ENCODE assay signal across 1 cellular context in the genomic region with DNA sequence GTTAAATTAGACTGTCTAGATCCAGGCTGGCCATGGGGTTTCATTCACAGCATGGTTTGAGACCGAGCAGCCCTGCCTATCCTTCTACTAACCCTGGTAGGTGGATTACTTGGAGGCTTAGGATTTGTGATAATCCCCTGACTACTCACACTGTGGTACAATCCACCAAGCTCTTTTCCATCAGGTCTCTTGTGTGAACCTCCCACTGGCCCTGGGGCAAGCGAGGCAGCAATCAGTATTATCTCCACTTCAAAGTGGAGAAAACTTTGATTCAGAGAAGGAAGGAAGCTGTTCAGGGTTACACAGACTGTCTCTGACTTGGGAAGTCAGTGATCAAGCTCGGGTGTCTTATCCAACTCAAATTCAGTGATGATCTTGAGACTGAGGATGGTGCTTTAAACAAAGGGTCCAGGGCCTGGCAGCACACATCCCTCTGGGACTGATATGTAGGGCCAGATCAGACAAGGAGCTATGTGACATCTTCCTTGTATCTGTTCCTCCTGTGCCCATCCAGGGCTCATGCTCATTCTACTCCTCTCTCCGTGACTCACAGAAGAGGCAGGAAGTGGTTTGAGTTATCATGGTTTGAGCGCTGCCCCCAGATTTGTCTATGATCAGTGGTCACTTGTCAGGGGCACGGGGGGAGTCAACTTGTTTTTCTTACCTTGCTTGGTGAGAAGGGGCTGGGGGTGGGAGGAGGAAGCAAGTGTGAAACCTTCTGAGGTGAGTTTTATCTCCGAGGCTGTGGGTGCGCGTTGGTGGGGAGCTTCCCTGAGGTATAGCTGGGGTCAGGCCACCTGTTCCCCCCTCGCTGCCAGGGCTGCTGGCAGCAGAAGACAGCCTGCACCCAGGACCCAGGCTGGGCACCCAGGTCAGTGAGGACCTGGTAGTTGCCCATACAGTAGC.
TF ChIP-seq lines count a peak whose summit lies in the region.

No MANE protein-coding gene starts in this region.

TF ChIP-seq in GM12878, 131 proteins besides CTCF, POLR2A, EP300 and RAD21 (continued from another document and continues in another):
- TF ChIP-seq, protein P1, sequence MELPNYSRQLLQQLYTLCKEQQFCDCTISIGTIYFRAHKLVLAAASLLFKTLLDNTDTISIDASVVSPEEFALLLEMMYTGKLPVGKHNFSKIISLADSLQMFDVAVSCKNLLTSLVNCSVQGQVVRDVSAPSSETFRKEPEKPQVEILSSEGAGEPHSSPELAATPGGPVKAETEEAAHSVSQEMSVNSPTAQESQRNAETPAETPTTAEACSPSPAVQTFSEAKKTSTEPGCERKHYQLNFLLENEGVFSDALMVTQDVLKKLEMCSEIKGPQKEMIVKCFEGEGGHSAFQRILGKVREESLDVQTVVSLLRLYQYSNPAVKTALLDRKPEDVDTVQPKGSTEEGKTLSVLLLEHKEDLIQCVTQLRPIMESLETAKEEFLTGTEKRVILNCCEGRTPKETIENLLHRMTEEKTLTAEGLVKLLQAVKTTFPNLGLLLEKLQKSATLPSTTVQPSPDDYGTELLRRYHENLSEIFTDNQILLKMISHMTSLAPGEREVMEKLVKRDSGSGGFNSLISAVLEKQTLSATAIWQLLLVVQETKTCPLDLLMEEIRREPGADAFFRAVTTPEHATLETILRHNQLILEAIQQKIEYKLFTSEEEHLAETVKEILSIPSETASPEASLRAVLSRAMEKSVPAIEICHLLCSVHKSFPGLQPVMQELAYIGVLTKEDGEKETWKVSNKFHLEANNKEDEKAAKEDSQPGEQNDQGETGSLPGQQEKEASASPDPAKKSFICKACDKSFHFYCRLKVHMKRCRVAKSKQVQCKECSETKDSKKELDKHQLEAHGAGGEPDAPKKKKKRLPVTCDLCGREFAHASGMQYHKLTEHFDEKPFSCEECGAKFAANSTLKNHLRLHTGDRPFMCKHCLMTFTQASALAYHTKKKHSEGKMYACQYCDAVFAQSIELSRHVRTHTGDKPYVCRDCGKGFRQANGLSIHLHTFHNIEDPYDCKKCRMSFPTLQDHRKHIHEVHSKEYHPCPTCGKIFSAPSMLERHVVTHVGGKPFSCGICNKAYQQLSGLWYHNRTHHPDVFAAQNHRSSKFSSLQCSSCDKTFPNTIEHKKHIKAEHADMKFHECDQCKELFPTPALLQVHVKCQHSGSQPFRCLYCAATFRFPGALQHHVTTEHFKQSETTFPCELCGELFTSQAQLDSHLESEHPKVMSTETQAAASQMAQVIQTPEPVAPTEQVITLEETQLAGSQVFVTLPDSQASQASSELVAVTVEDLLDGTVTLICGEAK (IDR thresholded peaks at IDR 0.05; ENCODE audit: borderline replicate concordance): no peak
- TF ChIP-seq POLR2AphosphoS2 (IDR thresholded peaks at IDR 0.05; ENCODE audit: low read depth, low read length) (no peak), ATF7 (IDR thresholded peaks at IDR 0.05; ENCODE audit: low read depth) (peak; percentile 90), CBFB (IDR thresholded peaks at IDR 0.05; ENCODE audit: low read depth) (peak; percentile 96), EZH2 (IDR thresholded peaks at IDR 0.05; ENCODE audit: borderline replicate concordance, control insufficient read depth, low read depth, low read length) (no peak), PAX5 (IDR thresholded peaks at IDR 0.05; ENCODE audit: borderline replicate concordance, low read depth, low read length) (peak; percentile 80; the same call in 1 of the 2 replicates), POLR2AphosphoS5 (IDR thresholded peaks at IDR 0.05; ENCODE audit: low read length) (peak; percentile 58), TCF7 (IDR thresholded peaks at IDR 0.05; ENCODE audit: borderline replicate concordance) (peak; percentile 37; the same call in 1 of the 2 replicates), RBBP5 (conservative IDR thresholded peaks at IDR 0.05) (no peak), SP1 (IDR thresholded peaks at IDR 0.05; ENCODE audit: low read depth, low read length) (peak; percentile 66), MYC (IDR thresholded peaks at IDR 0.05; ENCODE audit: insufficient read depth, insufficient read length, insufficient replicate concordance, low read length, severe bottlenecking) (no peak), CREB1 (IDR thresholded peaks at IDR 0.05; ENCODE audit: low read depth) (0 out of 2 replicates have a peak, but pooled peaks have one; percentile 37), SPI1 (IDR thresholded peaks at IDR 0.05; ENCODE audit: borderline replicate concordance, insufficient read depth, low read depth, low read length) (peak; percentile 49; the same call in 1 of the 2 replicates), NR2C1 (IDR thresholded peaks at IDR 0.05) (no peak), ZNF274 (IDR thresholded peaks at IDR 0.05; ENCODE audit: insufficient read depth, insufficient read length) (no peak), KLF5 (IDR thresholded peaks at IDR 0.05; ENCODE audit: partially characterized antibody) (no peak), RELA (IDR thresholded peaks at IDR 0.05; ENCODE audit: borderline replicate concordance, partially characterized antibody) (peak; percentile 83), SUZ12 (IDR thresholded peaks at IDR 0.05; ENCODE audit: unreplicated experiment) (no peak), BACH1 (IDR thresholded peaks at IDR 0.05; ENCODE audit: borderline replicate concordance) (peak; percentile 39; the same call in 1 of the 2 replicates), PAX8 (IDR thresholded peaks at IDR 0.05) (no peak), WRNIP1 (IDR thresholded peaks at IDR 0.05; ENCODE audit: borderline replicate concordance, low read depth, low read length) (no peak), ZBED1 (IDR thresholded peaks at IDR 0.05; ENCODE audit: borderline replicate concordance) (peak; percentile 77; the same call in 1 of the 2 replicates), SRF (IDR thresholded peaks at IDR 0.05; ENCODE audit: low read depth in 2 of 2, low read length in 2 of 2) (no peak), MXI1 (IDR thresholded peaks at IDR 0.05; ENCODE audit: low read depth, low read length) (no peak), NFIC (IDR thresholded peaks at IDR 0.05; ENCODE audit: low read depth, low read length) (peak; percentile 90), RFX5 (IDR thresholded peaks at IDR 0.05; ENCODE audit: low read depth, low read length) (no peak), RUNX3 (IDR thresholded peaks at IDR 0.05; ENCODE audit: low read length) (peak; percentile 95), CEBPB (IDR thresholded peaks at IDR 0.05; ENCODE audit: borderline replicate concordance in 1 of 2, low read depth in 2 of 2, low read length in 2 of 2) (no peak)
- TF ChIP-seq, protein P2, sequence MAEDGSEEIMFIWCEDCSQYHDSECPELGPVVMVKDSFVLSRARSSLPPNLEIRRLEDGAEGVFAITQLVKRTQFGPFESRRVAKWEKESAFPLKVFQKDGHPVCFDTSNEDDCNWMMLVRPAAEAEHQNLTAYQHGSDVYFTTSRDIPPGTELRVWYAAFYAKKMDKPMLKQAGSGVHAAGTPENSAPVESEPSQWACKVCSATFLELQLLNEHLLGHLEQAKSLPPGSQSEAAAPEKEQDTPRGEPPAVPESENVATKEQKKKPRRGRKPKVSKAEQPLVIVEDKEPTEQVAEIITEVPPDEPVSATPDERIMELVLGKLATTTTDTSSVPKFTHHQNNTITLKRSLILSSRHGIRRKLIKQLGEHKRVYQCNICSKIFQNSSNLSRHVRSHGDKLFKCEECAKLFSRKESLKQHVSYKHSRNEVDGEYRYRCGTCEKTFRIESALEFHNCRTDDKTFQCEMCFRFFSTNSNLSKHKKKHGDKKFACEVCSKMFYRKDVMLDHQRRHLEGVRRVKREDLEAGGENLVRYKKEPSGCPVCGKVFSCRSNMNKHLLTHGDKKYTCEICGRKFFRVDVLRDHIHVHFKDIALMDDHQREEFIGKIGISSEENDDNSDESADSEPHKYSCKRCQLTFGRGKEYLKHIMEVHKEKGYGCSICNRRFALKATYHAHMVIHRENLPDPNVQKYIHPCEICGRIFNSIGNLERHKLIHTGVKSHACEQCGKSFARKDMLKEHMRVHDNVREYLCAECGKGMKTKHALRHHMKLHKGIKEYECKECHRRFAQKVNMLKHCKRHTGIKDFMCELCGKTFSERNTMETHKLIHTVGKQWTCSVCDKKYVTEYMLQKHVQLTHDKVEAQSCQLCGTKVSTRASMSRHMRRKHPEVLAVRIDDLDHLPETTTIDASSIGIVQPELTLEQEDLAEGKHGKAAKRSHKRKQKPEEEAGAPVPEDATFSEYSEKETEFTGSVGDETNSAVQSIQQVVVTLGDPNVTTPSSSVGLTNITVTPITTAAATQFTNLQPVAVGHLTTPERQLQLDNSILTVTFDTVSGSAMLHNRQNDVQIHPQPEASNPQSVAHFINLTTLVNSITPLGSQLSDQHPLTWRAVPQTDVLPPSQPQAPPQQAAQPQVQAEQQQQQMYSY (CRISPR knock-in tag; IDR thresholded peaks at IDR 0.05): no peak
- TF ChIP-seq, protein P3, sequence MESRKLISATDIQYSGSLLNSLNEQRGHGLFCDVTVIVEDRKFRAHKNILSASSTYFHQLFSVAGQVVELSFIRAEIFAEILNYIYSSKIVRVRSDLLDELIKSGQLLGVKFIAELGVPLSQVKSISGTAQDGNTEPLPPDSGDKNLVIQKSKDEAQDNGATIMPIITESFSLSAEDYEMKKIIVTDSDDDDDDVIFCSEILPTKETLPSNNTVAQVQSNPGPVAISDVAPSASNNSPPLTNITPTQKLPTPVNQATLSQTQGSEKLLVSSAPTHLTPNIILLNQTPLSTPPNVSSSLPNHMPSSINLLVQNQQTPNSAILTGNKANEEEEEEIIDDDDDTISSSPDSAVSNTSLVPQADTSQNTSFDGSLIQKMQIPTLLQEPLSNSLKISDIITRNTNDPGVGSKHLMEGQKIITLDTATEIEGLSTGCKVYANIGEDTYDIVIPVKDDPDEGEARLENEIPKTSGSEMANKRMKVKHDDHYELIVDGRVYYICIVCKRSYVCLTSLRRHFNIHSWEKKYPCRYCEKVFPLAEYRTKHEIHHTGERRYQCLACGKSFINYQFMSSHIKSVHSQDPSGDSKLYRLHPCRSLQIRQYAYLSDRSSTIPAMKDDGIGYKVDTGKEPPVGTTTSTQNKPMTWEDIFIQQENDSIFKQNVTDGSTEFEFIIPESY (IDR thresholded peaks at IDR 0.05): no peak
- TF ChIP-seq, protein P4, sequence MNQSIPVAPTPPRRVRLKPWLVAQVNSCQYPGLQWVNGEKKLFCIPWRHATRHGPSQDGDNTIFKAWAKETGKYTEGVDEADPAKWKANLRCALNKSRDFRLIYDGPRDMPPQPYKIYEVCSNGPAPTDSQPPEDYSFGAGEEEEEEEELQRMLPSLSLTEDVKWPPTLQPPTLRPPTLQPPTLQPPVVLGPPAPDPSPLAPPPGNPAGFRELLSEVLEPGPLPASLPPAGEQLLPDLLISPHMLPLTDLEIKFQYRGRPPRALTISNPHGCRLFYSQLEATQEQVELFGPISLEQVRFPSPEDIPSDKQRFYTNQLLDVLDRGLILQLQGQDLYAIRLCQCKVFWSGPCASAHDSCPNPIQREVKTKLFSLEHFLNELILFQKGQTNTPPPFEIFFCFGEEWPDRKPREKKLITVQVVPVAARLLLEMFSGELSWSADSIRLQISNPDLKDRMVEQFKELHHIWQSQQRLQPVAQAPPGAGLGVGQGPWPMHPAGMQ (IDR thresholded peaks at IDR 0.05; ENCODE audit: borderline replicate concordance): no peak
- TF ChIP-seq, protein P5, sequence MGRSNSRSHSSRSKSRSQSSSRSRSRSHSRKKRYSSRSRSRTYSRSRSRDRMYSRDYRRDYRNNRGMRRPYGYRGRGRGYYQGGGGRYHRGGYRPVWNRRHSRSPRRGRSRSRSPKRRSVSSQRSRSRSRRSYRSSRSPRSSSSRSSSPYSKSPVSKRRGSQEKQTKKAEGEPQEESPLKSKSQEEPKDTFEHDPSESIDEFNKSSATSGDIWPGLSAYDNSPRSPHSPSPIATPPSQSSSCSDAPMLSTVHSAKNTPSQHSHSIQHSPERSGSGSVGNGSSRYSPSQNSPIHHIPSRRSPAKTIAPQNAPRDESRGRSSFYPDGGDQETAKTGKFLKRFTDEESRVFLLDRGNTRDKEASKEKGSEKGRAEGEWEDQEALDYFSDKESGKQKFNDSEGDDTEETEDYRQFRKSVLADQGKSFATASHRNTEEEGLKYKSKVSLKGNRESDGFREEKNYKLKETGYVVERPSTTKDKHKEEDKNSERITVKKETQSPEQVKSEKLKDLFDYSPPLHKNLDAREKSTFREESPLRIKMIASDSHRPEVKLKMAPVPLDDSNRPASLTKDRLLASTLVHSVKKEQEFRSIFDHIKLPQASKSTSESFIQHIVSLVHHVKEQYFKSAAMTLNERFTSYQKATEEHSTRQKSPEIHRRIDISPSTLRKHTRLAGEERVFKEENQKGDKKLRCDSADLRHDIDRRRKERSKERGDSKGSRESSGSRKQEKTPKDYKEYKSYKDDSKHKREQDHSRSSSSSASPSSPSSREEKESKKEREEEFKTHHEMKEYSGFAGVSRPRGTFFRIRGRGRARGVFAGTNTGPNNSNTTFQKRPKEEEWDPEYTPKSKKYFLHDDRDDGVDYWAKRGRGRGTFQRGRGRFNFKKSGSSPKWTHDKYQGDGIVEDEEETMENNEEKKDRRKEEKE (IDR thresholded peaks at IDR 0.05): no peak
- TF ChIP-seq, protein P6, sequence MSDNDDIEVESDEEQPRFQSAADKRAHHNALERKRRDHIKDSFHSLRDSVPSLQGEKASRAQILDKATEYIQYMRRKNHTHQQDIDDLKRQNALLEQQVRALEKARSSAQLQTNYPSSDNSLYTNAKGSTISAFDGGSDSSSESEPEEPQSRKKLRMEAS (IDR thresholded peaks at IDR 0.05; ENCODE audit: low read depth, low read length): no peak
- TF ChIP-seq, protein P7, sequence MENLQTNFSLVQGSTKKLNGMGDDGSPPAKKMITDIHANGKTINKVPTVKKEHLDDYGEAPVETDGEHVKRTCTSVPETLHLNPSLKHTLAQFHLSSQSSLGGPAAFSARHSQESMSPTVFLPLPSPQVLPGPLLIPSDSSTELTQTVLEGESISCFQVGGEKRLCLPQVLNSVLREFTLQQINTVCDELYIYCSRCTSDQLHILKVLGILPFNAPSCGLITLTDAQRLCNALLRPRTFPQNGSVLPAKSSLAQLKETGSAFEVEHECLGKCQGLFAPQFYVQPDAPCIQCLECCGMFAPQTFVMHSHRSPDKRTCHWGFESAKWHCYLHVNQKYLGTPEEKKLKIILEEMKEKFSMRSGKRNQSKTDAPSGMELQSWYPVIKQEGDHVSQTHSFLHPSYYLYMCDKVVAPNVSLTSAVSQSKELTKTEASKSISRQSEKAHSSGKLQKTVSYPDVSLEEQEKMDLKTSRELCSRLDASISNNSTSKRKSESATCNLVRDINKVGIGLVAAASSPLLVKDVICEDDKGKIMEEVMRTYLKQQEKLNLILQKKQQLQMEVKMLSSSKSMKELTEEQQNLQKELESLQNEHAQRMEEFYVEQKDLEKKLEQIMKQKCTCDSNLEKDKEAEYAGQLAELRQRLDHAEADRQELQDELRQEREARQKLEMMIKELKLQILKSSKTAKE (IDR thresholded peaks at IDR 0.05; ENCODE audit: low read depth, poor library complexity, severe bottlenecking): peak; percentile 78
- TF ChIP-seq, protein P8, sequence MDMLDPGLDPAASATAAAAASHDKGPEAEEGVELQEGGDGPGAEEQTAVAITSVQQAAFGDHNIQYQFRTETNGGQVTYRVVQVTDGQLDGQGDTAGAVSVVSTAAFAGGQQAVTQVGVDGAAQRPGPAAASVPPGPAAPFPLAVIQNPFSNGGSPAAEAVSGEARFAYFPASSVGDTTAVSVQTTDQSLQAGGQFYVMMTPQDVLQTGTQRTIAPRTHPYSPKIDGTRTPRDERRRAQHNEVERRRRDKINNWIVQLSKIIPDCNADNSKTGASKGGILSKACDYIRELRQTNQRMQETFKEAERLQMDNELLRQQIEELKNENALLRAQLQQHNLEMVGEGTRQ (IDR thresholded peaks at IDR 0.05; ENCODE audit: borderline replicate concordance, low read depth, low read length): no peak
